Comparison of ENCODE assay signal across 24 cellular contexts in the genomic region with DNA sequence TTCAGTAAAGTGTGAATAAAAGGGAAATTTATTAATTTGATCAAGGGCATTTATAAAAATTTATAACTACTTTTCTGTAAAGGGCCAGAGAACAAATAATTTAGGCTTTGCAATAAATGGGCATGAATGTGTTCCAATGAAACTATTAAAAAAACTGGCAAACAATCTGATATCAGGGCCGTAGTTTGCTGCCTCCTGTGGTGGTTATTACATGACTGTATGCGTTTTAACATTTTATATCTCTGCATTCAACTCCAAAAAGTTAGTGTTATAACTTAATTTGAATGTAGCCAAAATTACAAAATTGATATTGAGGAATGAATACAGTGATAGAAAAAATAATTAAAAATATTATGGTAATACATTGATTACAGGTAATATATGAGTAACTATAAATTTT.
DNase-seq lines count a peak whose midpoint lies in the region; ATAC-seq and TF ChIP-seq lines count a peak whose summit lies in the region.
"Had no signal": no experiment of that assay in that cellular context is flagged by ENCODE, and none has a peak within 500 bp of the region (broad histone marks: within the 10 kb centered on the region; RNA-seq: fewer than 3 reads in every experiment).

No MANE protein-coding gene starts in this region.

- no peaks in the 10 kb centered on the region for H4K20me1 ChIP-seq in OCI-LY7 (ENCODE audit: insufficient read depth, low read length)

- H3K4me1 ChIP-seq in OCI-LY7 (ENCODE audit: insufficient read depth, low read length, poor library complexity, severe bottlenecking): no peaks in the 10 kb centered on the region
- H3K4me1 ChIP-seq: prostate gland, suprapubic skin had no signal

- peaks cover 30% of the 10 kb centered on the region for H3K4me1 Mint-ChIP-seq in nephron progenitor cell
- H3K4me1 Mint-ChIP-seq in CD4-positive, alpha-beta T cell (ENCODE audit: low read depth): no peaks in the 10 kb centered on the region
- H3K4me1 Mint-ChIP-seq in activated CD4-positive, alpha-beta T cell treated with anti-CD3 and anti-CD28 coated beads, Interleukin-2, amount 10 ng/mL, durations not matched to agents 7 days and 5 days: no peaks in the 10 kb centered on the region
- H3K4me1 Mint-ChIP-seq: activated B cell treated with CpG ODN at 0.5 μM for 24 hours; activated naive CD8-positive, alpha-beta T cell treated with anti-CD3 and anti-CD28 coated beads for 36 hours; CD4-positive, alpha-beta memory T cell had no signal

- TF ChIP-seq CTCF in AG09319 (IDR thresholded peaks at IDR 0.05; ENCODE audit: low read depth, low read length): peak; percentile 2
- peak; percentile 33 for TF ChIP-seq CTCF in OCI-LY7 (conservative IDR thresholded peaks at IDR 0.05; ENCODE audit: low read length)
- peak; percentile 53 for TF ChIP-seq CTCF in choroid plexus epithelial cell (conservative IDR thresholded peaks at IDR 0.05; ENCODE audit: low read depth, low read length)
- TF ChIP-seq CTCF in nephron progenitor cell (IDR thresholded peaks at IDR 0.05): peak; percentile 11
- no peak for TF ChIP-seq CTCF in CD4-positive, alpha-beta T cell (IDR thresholded peaks at IDR 0.05)

- no peaks in the 10 kb centered on the region for H3K9me3 ChIP-seq in OCI-LY7 (ENCODE audit: low read length)
- H3K9me3 ChIP-seq in CD4-positive, alpha-beta T cell (ENCODE audit: control insufficient read depth, low read length): no peaks in the 10 kb centered on the region
- H3K9me3 ChIP-seq: prostate gland, suprapubic skin had no signal

- H3K4me3 Mint-ChIP-seq in nephron progenitor cell: no peak overlapping the region
- H3K4me3 Mint-ChIP-seq in CD4-positive, alpha-beta T cell: no peak overlapping the region
- H3K4me3 Mint-ChIP-seq in activated CD4-positive, alpha-beta T cell treated with anti-CD3 and anti-CD28 coated beads, Interleukin-2, amount 10 ng/mL, durations not matched to agents 7 days and 5 days: no peak overlapping the region
- H3K4me3 Mint-ChIP-seq: activated B cell treated with CpG ODN at 0.5 μM for 24 hours; activated CD8-positive, alpha-beta T cell treated with anti-CD3 and anti-CD28 coated beads, Interleukin-2, amount 10 ng/mL, durations not matched to agents 7 days and 5 days; activated naive CD8-positive, alpha-beta T cell treated with anti-CD3 and anti-CD28 coated beads for 36 hours; CD4-positive, alpha-beta memory T cell had no signal

- H3K27ac Mint-ChIP-seq in nephron progenitor cell: no peak overlapping the region
- H3K27ac Mint-ChIP-seq in CD4-positive, alpha-beta T cell: no peak overlapping the region
- no peak overlapping the region for H3K27ac Mint-ChIP-seq in activated CD4-positive, alpha-beta T cell treated with anti-CD3 and anti-CD28 coated beads, Interleukin-2, amount 10 ng/mL, durations not matched to agents 7 days and 5 days
- H3K27ac Mint-ChIP-seq: activated B cell treated with CpG ODN at 0.5 μM for 24 hours; activated CD8-positive, alpha-beta T cell treated with anti-CD3 and anti-CD28 coated beads, Interleukin-2, amount 10 ng/mL, durations not matched to agents 7 days and 5 days; activated naive CD8-positive, alpha-beta T cell treated with anti-CD3 and anti-CD28 coated beads for 36 hours; CD4-positive, alpha-beta memory T cell had no signal

- in situ Hi-C loops in ACHN (cut with HindIII; ENCODE audit: low pct_ligation_motif_present, low pct_unique_long_range_greater_than_20kb, low sequenced_read_pairs): no loop called here

- H3K27me3 ChIP-seq in CD4-positive, alpha-beta T cell (ENCODE audit: control insufficient read depth, insufficient read depth, low read length): no peaks in the 10 kb centered on the region
- H3K27me3 ChIP-seq: suprapubic skin had no signal

- CTCF ChIA-PET in OCI-LY7 (lab: Charles Lee; ENCODE audit: unreplicated experiment): no interaction called here
- CTCF ChIA-PET in CD4-positive, alpha-beta T cell (lab: Charles Lee): no interaction called here
- CTCF ChIA-PET in activated CD4-positive, alpha-beta T cell treated with anti-CD3 and anti-CD28 coated beads, Interleukin-2, amount 10 ng/mL, durations not matched to agents 7 days and 5 days (lab: Charles Lee): no interaction called here

- intact Hi-C loops in OCI-LY7 (cut with micrococcal nuclease; ENCODE audit: unreplicated experiment): no loop called here
- intact Hi-C loops in CD4-positive, alpha-beta T cell (cut with DNase I, micrococcal nuclease): no loop called here

- H3K79me2 ChIP-seq in OCI-LY7 (ENCODE audit: insufficient read depth, low read depth, low read length): no peaks in the 10 kb centered on the region

- H3K4me3 ChIP-seq in OCI-LY7 (ENCODE audit: low read depth, low read length, poor library complexity, severe bottlenecking) (no peak overlapping the region), choroid plexus epithelial cell (ENCODE audit: low read depth, low read length) (no peak overlapping the region)
- H3K4me3 ChIP-seq: prostate gland, suprapubic skin had no signal

- no peaks in the 10 kb centered on the region for H3K36me3 ChIP-seq in OCI-LY7 (ENCODE audit: insufficient read depth, low read length)
- H3K36me3 ChIP-seq: prostate gland, suprapubic skin had no signal

- ATAC-seq in CD4-positive, alpha-beta T cell (ENCODE audit: poor library complexity): no peak
- ATAC-seq: activated CD8-positive, alpha-beta T cell treated with anti-CD3 and anti-CD28 coated beads, Interleukin-2, amount 10 ng/mL, durations not matched to agents 7 days and 5 days; HCT116; left colon; Right ventricle myocardium inferior had no signal

- no peaks in the 10 kb centered on the region for H3K9me2 ChIP-seq in OCI-LY7 (ENCODE audit: insufficient read depth, low read length)

- H3K27ac ChIP-seq in OCI-LY7 (ENCODE audit: low read depth, low read length, poor library complexity, severe bottlenecking): no peak overlapping the region
- no peak overlapping the region for H3K27ac ChIP-seq in CD4-positive, alpha-beta T cell (ENCODE audit: low read depth, low read length)
- H3K27ac ChIP-seq: HL-60, prostate gland, suprapubic skin had no signal

- peaks cover 3% of the 10 kb centered on the region for H3K9me3 Mint-ChIP-seq in nephron progenitor cell
- no peaks in the 10 kb centered on the region for H3K9me3 Mint-ChIP-seq in CD4-positive, alpha-beta T cell
- H3K9me3 Mint-ChIP-seq in activated CD4-positive, alpha-beta T cell treated with anti-CD3 and anti-CD28 coated beads, Interleukin-2, amount 10 ng/mL, durations not matched to agents 7 days and 5 days: no peaks in the 10 kb centered on the region
- H3K9me3 Mint-ChIP-seq: activated B cell treated with CpG ODN at 0.5 μM for 24 hours; activated naive CD8-positive, alpha-beta T cell treated with anti-CD3 and anti-CD28 coated beads for 36 hours had no signal

- H2AFZ ChIP-seq in OCI-LY7 (ENCODE audit: low read length): no peak overlapping the region

- BruUV-seq in OCI-LY7 (replicated peaks; lab: Mats Ljungman, UMichigan): no TSS peak

- no peak overlapping the region for H3K4me2 ChIP-seq in OCI-LY7 (ENCODE audit: low read length)

- no peak for DNase-seq in AG09319 (ENCODE audit: extremely low read depth, low read depth)
- DNase-seq in OCI-LY7 (ENCODE audit: low spot score): no peak
- DNase-seq in choroid plexus epithelial cell (ENCODE audit: low read depth): peak; percentile 26
- DNase-seq in nephron progenitor cell: no peak
- DNase-seq in CD4-positive, alpha-beta T cell: no peak
- DNase-seq in activated CD8-positive, alpha-beta memory T cell treated with anti-CD3 and anti-CD28 coated beads, Interleukin-2, amount 50 U/mL, for 4 hours: no peak
- DNase-seq in ACHN: no peak
- DNase-seq in activated CD4-positive, alpha-beta T cell treated with anti-CD3 and anti-CD28 coated beads, Interleukin-2, amount 10 ng/mL, durations not matched to agents 7 days and 5 days: no peak
- DNase-seq: activated B cell treated with CpG ODN at 0.5 μM for 24 hours; activated CD8-positive, alpha-beta T cell treated with anti-CD3 and anti-CD28 coated beads, Interleukin-2, amount 10 ng/mL, durations not matched to agents 7 days and 5 days; activated effector memory CD4-positive, alpha-beta T cell treated with Interleukin-2 at 50 U/mL for 16 hours; activated naive CD8-positive, alpha-beta T cell treated with anti-CD3 and anti-CD28 coated beads for 36 hours; aorta; CD4-positive, alpha-beta memory T cell; foreskin melanocyte; Karpas-422; left colon; stimulated activated naive CD4-positive, alpha-beta T cell; T1000 had no signal

- H3K27me3 Mint-ChIP-seq in nephron progenitor cell (ENCODE audit: low read depth, poor library complexity): peaks cover 8% of the 10 kb centered on the region
- H3K27me3 Mint-ChIP-seq in CD4-positive, alpha-beta T cell: no peaks in the 10 kb centered on the region
- H3K27me3 Mint-ChIP-seq in activated CD4-positive, alpha-beta T cell treated with anti-CD3 and anti-CD28 coated beads, Interleukin-2, amount 10 ng/mL, durations not matched to agents 7 days and 5 days: no peaks in the 10 kb centered on the region
- H3K27me3 Mint-ChIP-seq: activated B cell treated with CpG ODN at 0.5 μM for 24 hours; activated naive CD8-positive, alpha-beta T cell treated with anti-CD3 and anti-CD28 coated beads for 36 hours; CD4-positive, alpha-beta memory T cell had no signal

- POLR2A ChIA-PET in OCI-LY7 (lab: Charles Lee): no interaction called here
- POLR2A ChIA-PET in CD4-positive, alpha-beta T cell (lab: Charles Lee): no interaction called here
- POLR2A ChIA-PET in activated CD4-positive, alpha-beta T cell treated with anti-CD3 and anti-CD28 coated beads, Interleukin-2, amount 10 ng/mL, durations not matched to agents 7 days and 5 days (lab: Charles Lee): no interaction called here

- peaks cover 4% of the 10 kb centered on the region for H3K36me3 Mint-ChIP-seq in nephron progenitor cell (ENCODE audit: low read depth)
- H3K36me3 Mint-ChIP-seq in CD4-positive, alpha-beta T cell (ENCODE audit: low read depth): no peaks in the 10 kb centered on the region
- no peaks in the 10 kb centered on the region for H3K36me3 Mint-ChIP-seq in activated CD4-positive, alpha-beta T cell treated with anti-CD3 and anti-CD28 coated beads, Interleukin-2, amount 10 ng/mL, durations not matched to agents 7 days and 5 days (ENCODE audit: low read depth)
- H3K36me3 Mint-ChIP-seq: activated naive CD8-positive, alpha-beta T cell treated with anti-CD3 and anti-CD28 coated beads for 36 hours; CD4-positive, alpha-beta memory T cell had no signal
